ENCODE assay signal across 12 cellular contexts in the genomic region with DNA sequence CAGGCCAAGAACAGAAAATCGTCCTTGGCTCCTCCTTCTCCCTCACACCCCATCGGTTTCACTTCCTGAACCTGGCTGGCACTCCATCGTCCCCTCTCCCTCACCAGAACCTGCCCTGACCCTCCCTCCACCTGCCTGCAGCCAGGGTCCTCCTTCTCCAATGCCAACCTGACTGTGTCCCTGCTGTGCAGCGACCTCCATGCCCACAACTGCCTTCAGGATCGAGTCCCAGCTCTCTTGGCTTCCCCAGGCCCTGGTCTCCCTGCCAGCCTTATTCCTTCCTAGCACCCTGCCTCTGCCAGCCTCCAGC. TPM values are rescaled to one million over a fixed set of nuclear protein-coding genes. Genes with fewer than 3 reads are reported as not detected.
A peak's percentile ranks its signal among the peaks of the same experiment; 100 is the strongest.
DNase-seq lines count a peak whose midpoint lies in the region; ATAC-seq and TF ChIP-seq lines count a peak whose summit lies in the region.
"Had no signal": no experiment of that assay in that cellular context is flagged by ENCODE, and none has a peak within 500 bp of the region (broad histone marks: within the 10 kb centered on the region; RNA-seq: fewer than 3 reads in every experiment).

No MANE protein-coding gene starts in this region.

- peaks cover 11% of the 10 kb centered on the region for H3K9me3 Mint-ChIP-seq in activated naive CD8-positive, alpha-beta T cell treated with anti-CD3 and anti-CD28 coated beads, Interleukin-2, amount 10 ng/mL, durations not matched to agents 7 days and 5 days

- H3K27ac Mint-ChIP-seq in activated naive CD8-positive, alpha-beta T cell treated with anti-CD3 and anti-CD28 coated beads, Interleukin-2, amount 10 ng/mL, durations not matched to agents 7 days and 5 days, result peak overlapping the region; percentile 89

- peaks cover 88% of the 10 kb centered on the region for H3K4me1 ChIP-seq in DOHH2 (ENCODE audit: control insufficient read depth, low read length)

- peaks cover 26% of the 10 kb centered on the region for H3K79me2 ChIP-seq in DOHH2 (ENCODE audit: control insufficient read depth, low read length)

- H3F3A ChIP-seq in DOHH2 (ENCODE audit: control insufficient read depth, insufficient read depth), result peaks cover 20% of the 10 kb centered on the region

- peak overlapping the region; percentile 59 for H3K4me3 ChIP-seq in DOHH2 (ENCODE audit: low read length)

- no peaks in the 10 kb centered on the region for H4K20me1 ChIP-seq in DOHH2 (ENCODE audit: control insufficient read depth, insufficient read depth, low read depth, low read length)

- H3K27ac ChIP-seq in DOHH2 (ENCODE audit: low read depth, low read length), result peak overlapping the region; percentile 99

- peaks cover 4% of the 10 kb centered on the region; the same call in 1 of the 2 replicates for H3K9me3 ChIP-seq in DOHH2 (ENCODE audit: control insufficient read depth, insufficient read depth, low read length)

- peak overlapping the region; percentile 86 for H3K4me2 ChIP-seq in DOHH2 (ENCODE audit: low read length)

- no peaks in the 10 kb centered on the region for H3K27me3 ChIP-seq in DOHH2 (ENCODE audit: control insufficient read depth, low read length)

- no peak for TF ChIP-seq CTCF in DOHH2 (IDR thresholded peaks at IDR 0.05; ENCODE audit: low read depth, low read length, poor library complexity, severe bottlenecking)

- ATAC-seq in HG03175 (IDR thresholded peaks at IDR 0.05; ENCODE audit: unreplicated experiment), result peak; percentile 53
- no peak for ATAC-seq in activated naive CD8-positive, alpha-beta T cell treated with anti-CD3 and anti-CD28 coated beads, Interleukin-2, amount 10 ng/mL, durations not matched to agents 7 days and 5 days (ENCODE audit: low read depth)
- no peak for ATAC-seq in GM21515 (IDR thresholded peaks at IDR 0.05; ENCODE audit: unreplicated experiment)

- H3K9me2 ChIP-seq in DOHH2 (replicated peaks; ENCODE audit: control insufficient read depth, low read length), result no peaks in the 10 kb centered on the region

- H3K27me3 Mint-ChIP-seq in activated naive CD8-positive, alpha-beta T cell treated with anti-CD3 and anti-CD28 coated beads, Interleukin-2, amount 10 ng/mL, durations not matched to agents 7 days and 5 days, result no peaks in the 10 kb centered on the region

- H3K4me1 Mint-ChIP-seq in activated naive CD8-positive, alpha-beta T cell treated with anti-CD3 and anti-CD28 coated beads, Interleukin-2, amount 10 ng/mL, durations not matched to agents 7 days and 5 days, result peaks cover 45% of the 10 kb centered on the region

- H3K36me3 Mint-ChIP-seq in activated naive CD8-positive, alpha-beta T cell treated with anti-CD3 and anti-CD28 coated beads, Interleukin-2, amount 10 ng/mL, durations not matched to agents 7 days and 5 days, result peaks cover 66% of the 10 kb centered on the region

- TF ChIP-seq POLR2A in GM19193 (IDR thresholded peaks at IDR 0.05; ENCODE audit: extremely low read depth, insufficient read depth, insufficient read length), result peak; percentile 49

- peaks cover 53% of the 10 kb centered on the region for H3K36me3 ChIP-seq in DOHH2 (ENCODE audit: control insufficient read depth, low read length)

- no peak for DNase-seq in activated naive CD8-positive, alpha-beta T cell treated with anti-CD3 and anti-CD28 coated beads, Interleukin-2, amount 10 ng/mL, durations not matched to agents 7 days and 5 days
- DNase-seq in HuH-7.5 (ENCODE audit: low spot score) (no peak), globus pallidus (ENCODE audit: low spot score) (no peak), C1 segment of cervical spinal cord (lab: John Stamatoyannopoulos, UW) (no peak)
- DNase-seq: amygdala, DMS79, erythroblast, NCI-H524 treated with DMSO at 0.1 percent for 48 hours had no signal

- POLR2A ChIA-PET in activated naive CD8-positive, alpha-beta T cell treated with anti-CD3 and anti-CD28 coated beads, Interleukin-2, amount 10 ng/mL, durations not matched to agents 7 days and 5 days (lab: Charles Lee), result interaction anchor here (1.9 to 2.5 kb wide), 2 partner anchors 9 to 20 kb away, joined by 6 to 10 read pairs; partner anchors contain the start of gene HVCN1

- no peak overlapping the region for H3K4me3 Mint-ChIP-seq in activated naive CD8-positive, alpha-beta T cell treated with anti-CD3 and anti-CD28 coated beads, Interleukin-2, amount 10 ng/mL, durations not matched to agents 7 days and 5 days

RNA-seq across cellular contexts. Expression of gene HVCN1, which starts 19.8 kb away (rescaled TPM):
- total RNA-seq in activated naive CD8-positive, alpha-beta T cell treated with anti-CD3 and anti-CD28 coated beads, Interleukin-2, amount 10 ng/mL, durations not matched to agents 7 days and 5 days, result 10 to 100 TPM; 20.3 to 21.0 TPM

RNA-seq across cellular contexts. Expression of gene TCTN1, which starts 55.2 kb away (rescaled TPM):
- total RNA-seq in activated naive CD8-positive, alpha-beta T cell treated with anti-CD3 and anti-CD28 coated beads, Interleukin-2, amount 10 ng/mL, durations not matched to agents 7 days and 5 days, result 10 to 100 TPM; 10.1 to 10.3 TPM
